14 cellular contexts compared by ENCODE assay signal in genomic region chr3:42667523-42668402, GRCh38. TPM values are rescaled to one million over a fixed set of nuclear protein-coding genes. Genes with fewer than 3 reads are reported as not detected.
DNase-seq lines count a peak whose midpoint lies in the region; ATAC-seq, FAIRE-seq and TF ChIP-seq lines count a peak whose summit lies in the region.
"Had no signal": no experiment of that assay in that cellular context is flagged by ENCODE, and none has a peak within 500 bp of the region (broad histone marks: within the 10 kb centered on the region; RNA-seq: fewer than 3 reads in every experiment).

No MANE protein-coding gene starts in this region.

- no peaks in the 10 kb centered on the region for H3K36me3 Mint-ChIP-seq in activated naive CD4-positive, alpha-beta T cell treated with anti-CD3 and anti-CD28 coated beads, Interleukin-2, amount 10 ng/mL, durations not matched to agents 7 days and 5 days
- H3K36me3 Mint-ChIP-seq: T-cell had no signal

- no peak for ATAC-seq in omental fat pad (ENCODE audit: low FRiP score)
- ATAC-seq in HG02588 (IDR thresholded peaks at IDR 0.05; ENCODE audit: unreplicated experiment), result no peak
- ATAC-seq: body of pancreas, T-cell had no signal

- CTCF ChIA-PET in activated naive CD4-positive, alpha-beta T cell treated with anti-CD3 and anti-CD28 coated beads, Interleukin-2, amount 10 ng/mL, durations not matched to agents 7 days and 5 days (lab: Charles Lee), result no interaction called here

- no peak overlapping the region for H3K4me3 Mint-ChIP-seq in activated naive CD4-positive, alpha-beta T cell treated with anti-CD3 and anti-CD28 coated beads, Interleukin-2, amount 10 ng/mL, durations not matched to agents 7 days and 5 days
- H3K4me3 Mint-ChIP-seq: T-cell had no signal

- no peak overlapping the region for H3K27ac Mint-ChIP-seq in activated naive CD4-positive, alpha-beta T cell treated with anti-CD3 and anti-CD28 coated beads, Interleukin-2, amount 10 ng/mL, durations not matched to agents 7 days and 5 days
- H3K27ac Mint-ChIP-seq: T-cell had no signal

- H3K36me3 ChIP-seq in bronchial epithelial cell (ENCODE audit: control insufficient read depth, insufficient read depth, low read length), result no peaks in the 10 kb centered on the region

- H3K27me3 ChIP-seq in bronchial epithelial cell (ENCODE audit: control insufficient read depth, insufficient read depth, low read length), result no peaks in the 10 kb centered on the region
- H3K27me3 ChIP-seq: body of pancreas had no signal

- FAIRE-seq in bronchial epithelial cell (lab: Jason Lieb, UNC), result peak; percentile 66

- peaks cover 2% of the 10 kb centered on the region for H3K9me3 Mint-ChIP-seq in activated naive CD4-positive, alpha-beta T cell treated with anti-CD3 and anti-CD28 coated beads, Interleukin-2, amount 10 ng/mL, durations not matched to agents 7 days and 5 days

- DNase-seq in GM10266 (ENCODE audit: extremely low spot score) (peak; percentile 7), NCI-H2171 (lab: John Stamatoyannopoulos, UW) (peak; percentile 81), bronchial epithelial cell (ENCODE audit: low read depth) (no peak), omental fat pad (ENCODE audit: low spot score) (peak; percentile 6), amygdala (lab: John Stamatoyannopoulos, UW) (no peak), NCI-H2081 treated with DMSO at 0.1 percent for 48 hours (lab: John Stamatoyannopoulos, UW) (no peak)
- no peak for DNase-seq in activated naive CD4-positive, alpha-beta T cell treated with anti-CD3 and anti-CD28 coated beads, Interleukin-2, amount 10 ng/mL, durations not matched to agents 7 days and 5 days
- DNase-seq: body of pancreas, DND-41, MV-4-11 had no signal

- H3K27me3 Mint-ChIP-seq in activated naive CD4-positive, alpha-beta T cell treated with anti-CD3 and anti-CD28 coated beads, Interleukin-2, amount 10 ng/mL, durations not matched to agents 7 days and 5 days, result peaks cover 25% of the 10 kb centered on the region

- no peaks in the 10 kb centered on the region for H3K4me1 Mint-ChIP-seq in activated naive CD4-positive, alpha-beta T cell treated with anti-CD3 and anti-CD28 coated beads, Interleukin-2, amount 10 ng/mL, durations not matched to agents 7 days and 5 days
- H3K4me1 Mint-ChIP-seq: T-cell had no signal

- no peak for TF ChIP-seq CTCF in GM10266 (IDR thresholded peaks at IDR 0.05; ENCODE audit: control insufficient read depth, insufficient read depth, low read depth, missing control alignments)
- no peak for TF ChIP-seq CTCF in bronchial epithelial cell (IDR thresholded peaks at IDR 0.05; ENCODE audit: insufficient read depth, low read length, severe bottlenecking)
- no peak for TF ChIP-seq CTCF in omental fat pad (IDR thresholded peaks at IDR 0.05)

- H3K4me3 ChIP-seq in bronchial epithelial cell (ENCODE audit: low read depth, low read length), result no peak overlapping the region
- H3K4me3 ChIP-seq: body of pancreas, lung had no signal

RNA-seq across cellular contexts. Expression of gene ZBTB47, which starts 14.3 kb away (rescaled TPM):
- total RNA-seq in bronchial epithelial cell (5.8 and 7.6 TPM in 2 replicates), omental fat pad (10 to 100 TPM; 41.5 to 67.6 (median 50.3) TPM)

RNA-seq across cellular contexts. Expression of gene KLHL40, which starts 17.6 kb away (rescaled TPM):
- total RNA-seq in bronchial epithelial cell (not detected in 2 replicates), omental fat pad (under 1 TPM in 1 of 4 donors, not detected in 3; 0.19 TPM)
- total RNA-seq: body of pancreas, lung, renal cortical epithelial cell, T-cell had no signal

RNA-seq across cellular contexts. Expression of gene HHATL, which starts 34.8 kb away (rescaled TPM):
- total RNA-seq in bronchial epithelial cell (not detected in 2 replicates), omental fat pad (not detected)
- total RNA-seq: renal cortical epithelial cell, T-cell had no signal

Comparison
In these comparisons a context has a peak if more than half of its experiments do, and no peak if none do; other contexts are left out.
1. DNase-seq: peak in GM10266 (single experiment), NCI-H2171 (single experiment) and omental fat pad (single experiment); none in bronchial epithelial cell (single experiment), amygdala (0 of 56), NCI-H2081 treated with DMSO at 0.1 percent for 48 hours (single experiment) and activated naive CD4-positive, alpha-beta T cell treated with anti-CD3 and anti-CD28 coated beads, Interleukin-2, amount 10 ng/mL, durations not matched to agents 7 days and 5 days (single experiment).